ENCODE assay signal across 28 cellular contexts in genomic region chr1:88961081-88961480, GRCh38.
"Had no signal": no experiment of that assay in that cellular context is flagged by ENCODE, and none has a peak within 500 bp of the region (broad histone marks: within the 10 kb centered on the region; RNA-seq: fewer than 3 reads in every experiment).

No MANE protein-coding gene starts in this region.

- H3K9me3 ChIP-seq: adrenal gland, breast epithelium had no signal

- H3K27me3 ChIP-seq: adrenal gland, breast epithelium had no signal

- H3K4me1 ChIP-seq: adrenal gland, breast epithelium had no signal

- H3K27ac ChIP-seq: adrenal gland, breast epithelium, SK-N-MC, VCaP had no signal

- H3K9me3 Mint-ChIP-seq: activated CD4-positive, alpha-beta memory T cell treated with anti-CD3 and anti-CD28 coated beads, Interleukin-2, amount 10 ng/mL, durations not matched to agents 7 days and 5 days; activated naive CD4-positive, alpha-beta T cell treated with anti-CD3 and anti-CD28 coated beads for 36 hours; central memory CD8-positive, alpha-beta T cell; IgD-negative memory B cell had no signal

- H3K4me3 ChIP-seq: adrenal gland, breast epithelium, SK-N-MC had no signal

- H3K4me1 Mint-ChIP-seq: activated CD4-positive, alpha-beta memory T cell treated with anti-CD3 and anti-CD28 coated beads, Interleukin-2, amount 10 ng/mL, durations not matched to agents 7 days and 5 days; activated CD4-positive, alpha-beta T cell treated with anti-CD3 and anti-CD28 coated beads for 36 hours had no signal

- H3K4me3 Mint-ChIP-seq: activated CD4-positive, alpha-beta memory T cell treated with anti-CD3 and anti-CD28 coated beads, Interleukin-2, amount 10 ng/mL, durations not matched to agents 7 days and 5 days; activated CD4-positive, alpha-beta T cell treated with anti-CD3 and anti-CD28 coated beads for 36 hours; activated naive CD4-positive, alpha-beta T cell treated with anti-CD3 and anti-CD28 coated beads for 36 hours; activated naive CD8-positive, alpha-beta T cell; central memory CD8-positive, alpha-beta T cell; IgD-negative memory B cell had no signal

- H3K27ac Mint-ChIP-seq: activated CD4-positive, alpha-beta memory T cell treated with anti-CD3 and anti-CD28 coated beads, Interleukin-2, amount 10 ng/mL, durations not matched to agents 7 days and 5 days; activated CD4-positive, alpha-beta T cell treated with anti-CD3 and anti-CD28 coated beads for 36 hours; activated naive CD4-positive, alpha-beta T cell treated with anti-CD3 and anti-CD28 coated beads for 36 hours; activated naive CD8-positive, alpha-beta T cell had no signal

- DNase-seq: activated CD4-positive, alpha-beta memory T cell treated with anti-CD3 and anti-CD28 coated beads, Interleukin-2, amount 10 ng/mL, durations not matched to agents 7 days and 5 days; activated CD4-positive, alpha-beta T cell treated with anti-CD3 and anti-CD28 coated beads for 36 hours; activated CD4-positive, alpha-beta T cell treated with anti-CD3 and anti-CD28 coated beads, Interleukin-2, amount 50 U/mL, for 1 hour; activated CD8-positive, alpha-beta memory T cell treated with anti-CD3 and anti-CD28 coated beads, Interleukin-2, amount 50 U/mL, for 48 hours; activated gamma-delta T cell; activated naive CD4-positive, alpha-beta T cell treated with anti-CD3 and anti-CD28 coated beads for 36 hours; activated T-cell treated with anti-CD3 and anti-CD28 coated beads, Interleukin-2, amount 50 U/mL, for 1 hour; adrenal gland; anterior cingulate cortex; KG1; NCI-H1048; NCI-H146; NCI-H187 treated with DMSO at 0.1 percent for 48 hours; NCI-H2081 treated with DMSO at 0.1 percent for 48 hours; NCI-H345; NCI-H510A; NCI-H526 treated with DMSO at 0.1 percent for 48 hours; NCI-H82; RPMI8226; T-helper 1 cell had no signal

- ATAC-seq: activated CD4-positive, alpha-beta T cell treated with anti-CD3 and anti-CD28 coated beads for 36 hours; Panc1; Right ventricle myocardium inferior had no signal
